Comparison of ENCODE assay signal across 1 cellular context in genomic region chr9:13787234-13787833, GRCh38.
TF ChIP-seq lines count a peak whose summit lies in the region.

No MANE protein-coding gene starts in this region.

TF ChIP-seq in SK-N-SH treated with all-trans-retinoic acid at 6 μM for 48 hours, 23 proteins besides CTCF, POLR2A, EP300 and RAD21 (continued from another document):
- no peak for TF ChIP-seq POU6F1 (CRISPR knock-in tag; IDR thresholded peaks at IDR 0.05; ENCODE audit: borderline replicate concordance, low read depth)
- no peak for TF ChIP-seq SNAI2 (CRISPR knock-in tag; IDR thresholded peaks at IDR 0.05)
